ENCODE assay signal across 25 cellular contexts in genomic region chr6:96186516-96187195, GRCh38.
DNase-seq lines count a peak whose midpoint lies in the region; ATAC-seq, FAIRE-seq and TF ChIP-seq lines count a peak whose summit lies in the region.
"Had no signal": no experiment of that assay in that cellular context is flagged by ENCODE, and none has a peak within 500 bp of the region (broad histone marks: within the 10 kb centered on the region; RNA-seq: fewer than 3 reads in every experiment).

No MANE protein-coding gene starts in this region.

- no peak overlapping the region for H3K27ac ChIP-seq in H9 (ENCODE audit: insufficient read length, low read depth, low read length)
- H3K27ac ChIP-seq in H1 (ENCODE audit: low read depth, low read length), result no peak overlapping the region
- H3K27ac ChIP-seq: BLaER1, Peyer's patch, SK-N-MC had no signal

- H4K5ac ChIP-seq in H9 (ENCODE audit: insufficient read length, low read depth, low read length) (no peak overlapping the region), H1 (ENCODE audit: insufficient read length, low read depth, low read length) (no peak overlapping the region)

- no peak overlapping the region for H2AFZ ChIP-seq in H9 (ENCODE audit: low read length)
- no peak overlapping the region for H2AFZ ChIP-seq in H1 (ENCODE audit: low read length)

- no peak for TF ChIP-seq EP300 in H1 (IDR thresholded peaks at IDR 0.05; ENCODE audit: borderline replicate concordance in 1 of 2, low read depth in 2 of 2, low read length in 2 of 2)

- H3K9ac ChIP-seq in H9 (ENCODE audit: extremely low read depth, insufficient read length, low read length) (no peak overlapping the region), H1 (replicated peaks in 1 of 4; ENCODE audit: extremely low read depth in 1 of 4, low read depth in 3 of 4, low read length in 3 of 4) (no peak overlapping the region)
- H3K9ac ChIP-seq: BLaER1 had no signal

- H3K18ac ChIP-seq in H9 (ENCODE audit: insufficient read length, low read depth, low read length) (no peak overlapping the region), H1 (ENCODE audit: extremely low read depth, low read length) (no peak overlapping the region; the same call in 1 of the 2 replicates)

- intact Hi-C loops in Caco-2 (cut with micrococcal nuclease; ENCODE audit: unreplicated experiment), result no loop called here
- intact Hi-C loops in lower leg skin (cut with DNase I; ENCODE audit: low total_unique reads), result no loop called here

- H2BK120ac ChIP-seq in H9 (ENCODE audit: low read depth, low read length, poor library complexity, severe bottlenecking) (no peak overlapping the region), H1 (replicated peaks; ENCODE audit: low read depth, low read length) (peak overlapping the region; percentile 85)

- H3K4me1 Mint-ChIP-seq in Caco-2 (ENCODE audit: low read depth, unreplicated experiment) (peaks cover 25% of the 10 kb centered on the region), H9 (peaks cover 48 to 54% of the 10 kb centered on the region in 2 experiments), mesothelial cell of epicardium (peaks cover 17% of the 10 kb centered on the region)
- H3K4me1 Mint-ChIP-seq: CD4-positive, CD25-positive, alpha-beta regulatory T cell had no signal

- no peak for TF ChIP-seq RAD21 in H1 (IDR thresholded peaks at IDR 0.05 in 1 of 2, conservative IDR thresholded peaks at IDR 0.05 in 1 of 2; ENCODE audit: low read depth in 2 of 2, low read length in 2 of 2)

- WGBS in H9 (ENCODE audit: extremely low coverage, insufficient read length, low lambda C conversion rate), result no CpG with 5 or more reads among the region's 2 CpGs
- 39% methylated on average over 2 of the region's 2 CpGs; no CpG with 5 or more reads in 1 of the 2 experiments for WGBS in H1 (ENCODE audit: extremely low coverage in 1 of 2, insufficient coverage in 1 of 2, insufficient read length in 1 of 2, insufficient replicate concordance in 2 of 2, low coverage in 1 of 2, low lambda C conversion rate in 2 of 2, missing lambda C conversion rate in 1 of 2), 2 experiments
- WGBS in lower leg skin, 2 donors, result 11 to 18% methylated on average over 2 of the region's 2 CpGs

- no peaks in the 10 kb centered on the region for H3K9me3 ChIP-seq in Caco-2
- H3K9me3 ChIP-seq in H9 (ENCODE audit: control insufficient read depth, low read depth, low read length), result no peaks in the 10 kb centered on the region
- H3K9me3 ChIP-seq in H1 (ENCODE audit: insufficient read depth in 2 of 2, low read depth in 1 of 2, low read length in 1 of 2), result no peaks in the 10 kb centered on the region
- H3K9me3 ChIP-seq: BLaER1, Peyer's patch had no signal

- H3K23ac ChIP-seq in H9 (ENCODE audit: insufficient read length, low read depth, low read length) (no peak overlapping the region), H1 (ENCODE audit: insufficient read length) (no peak overlapping the region)

- H3K27ac Mint-ChIP-seq in Caco-2 (ENCODE audit: unreplicated experiment), result peak overlapping the region; percentile 72
- H3K27ac Mint-ChIP-seq in H9, result peak overlapping the region in 2 of 3 experiments; percentile 21 to 79; a peak in 4 of 7 replicates
- H3K27ac Mint-ChIP-seq in mesothelial cell of epicardium, result peak overlapping the region; percentile 72

- no peak overlapping the region for H2BK12ac ChIP-seq in H9 (ENCODE audit: insufficient read length, low read depth, low read length)
- peak overlapping the region; percentile 75; the same call in 1 of the 2 replicates for H2BK12ac ChIP-seq in H1 (ENCODE audit: low read depth, low read length)

- H4K20me1 ChIP-seq in H9 (ENCODE audit: control insufficient read depth, insufficient read depth, insufficient read length), result no peaks in the 10 kb centered on the region
- H4K20me1 ChIP-seq in H1 (replicated peaks in 1 of 2; ENCODE audit: control insufficient read depth in 1 of 2, insufficient read depth in 2 of 2, low read length in 2 of 2), result no peaks in the 10 kb centered on the region
- H4K20me1 ChIP-seq: BLaER1 had no signal

- no peak overlapping the region for H3K56ac ChIP-seq in H9 (ENCODE audit: insufficient read length, low read depth, low read length)
- H3K56ac ChIP-seq in H1 (replicated peaks; ENCODE audit: insufficient read length, low read depth, low read length), result no peak overlapping the region

- POLR2A ChIA-PET in Caco-2 (lab: Charles Lee), result no interaction called here
- POLR2A ChIA-PET in H1 (lab: Charles Lee; ENCODE audit: partially characterized antibody), result interaction anchor here (1.3 kb wide), 1 partner anchor 22 kb away, joined by 3 read pairs; no protein-coding TSS in a partner anchor

- no TSS peak for BruUV-seq in Caco-2 (replicated peaks; lab: Mats Ljungman, UMichigan)

- H3K79me2 ChIP-seq in H9 (ENCODE audit: insufficient read depth, low read length) (no peaks in the 10 kb centered on the region), H1 (ENCODE audit: control insufficient read depth in 1 of 2, insufficient read depth in 2 of 2, low read length in 2 of 2) (no peaks in the 10 kb centered on the region)

- H2BK15ac ChIP-seq in H9 (ENCODE audit: low read depth, low read length) (no peak overlapping the region), H1 (ENCODE audit: low read length) (0 out of 2 replicates have a peak overlapping the region, but pooled peaks have one; percentile 31)

- H3K27me3 Mint-ChIP-seq in Caco-2 (ENCODE audit: insufficient read depth, unreplicated experiment) (no peaks in the 10 kb centered on the region), H9 (ENCODE audit: low read depth) (no peaks in the 10 kb centered on the region; the same call in 1 of the 2 replicates), mesothelial cell of epicardium (ENCODE audit: low read depth) (no peaks in the 10 kb centered on the region)
- H3K27me3 Mint-ChIP-seq: CD4-positive, CD25-positive, alpha-beta regulatory T cell had no signal

- H3K4me3 Mint-ChIP-seq in Caco-2 (ENCODE audit: unreplicated experiment), result no peak overlapping the region
- no peak overlapping the region for H3K4me3 Mint-ChIP-seq in H9
- H3K4me3 Mint-ChIP-seq in mesothelial cell of epicardium, result no peak overlapping the region
- H3K4me3 Mint-ChIP-seq: CD4-positive, CD25-positive, alpha-beta regulatory T cell had no signal

- H4K91ac ChIP-seq in H9 (ENCODE audit: insufficient read length, low read depth, low read length), result no peak overlapping the region
- H4K91ac ChIP-seq in H1 (replicated peaks; ENCODE audit: insufficient read length, low read length), result no peak overlapping the region

- H3K36me3 ChIP-seq in Caco-2 (ENCODE audit: control insufficient read depth, insufficient read depth, low read length) (no peaks in the 10 kb centered on the region), H1 (ENCODE audit: control insufficient read depth in 2 of 4, insufficient read depth in 4 of 4, low read length in 3 of 4) (no peaks in the 10 kb centered on the region)
- H3K36me3 ChIP-seq: BLaER1, Peyer's patch had no signal

- H4K8ac ChIP-seq in H9 (replicated peaks; ENCODE audit: insufficient read length, low read depth, low read length), result no peak overlapping the region
- no peak overlapping the region for H4K8ac ChIP-seq in H1 (ENCODE audit: extremely low read depth, insufficient read depth, low read length)

- H2BK5ac ChIP-seq in H9 (ENCODE audit: insufficient read length, low read length), result no peak overlapping the region
- no peak overlapping the region for H2BK5ac ChIP-seq in H1 (ENCODE audit: low read depth, low read length)

- no peaks in the 10 kb centered on the region for H3K27me3 ChIP-seq in Caco-2 (replicated peaks; ENCODE audit: control insufficient read depth, insufficient read depth, low read length)
- H3K27me3 ChIP-seq in H9 (ENCODE audit: insufficient read depth, low read length), result no peaks in the 10 kb centered on the region
- H3K27me3 ChIP-seq in H1 (replicated peaks in 1 of 4; ENCODE audit: control insufficient read depth in 3 of 4, extremely low read depth in 1 of 4, insufficient read depth in 3 of 4, low read length in 3 of 4), result no peaks in the 10 kb centered on the region
- H3K27me3 ChIP-seq: BLaER1, Peyer's patch had no signal

- CTCF ChIA-PET in Caco-2 (lab: Charles Lee) (no interaction called here), H1 (lab: Charles Lee; ENCODE audit: partially characterized antibody) (no interaction called here)

- TF ChIP-seq CTCF in Caco-2 (IDR thresholded peaks at IDR 0.05; ENCODE audit: insufficient read depth in 1 of 2, low read depth in 1 of 2, low read length in 1 of 2, severe bottlenecking in 1 of 2, unreplicated experiment in 1 of 2) (no peak), H9 (conservative IDR thresholded peaks at IDR 0.05) (no peak), H1 (IDR thresholded peaks at IDR 0.05; ENCODE audit: control extremely low read depth in 1 of 3, insufficient read depth in 1 of 3, low read depth in 1 of 3, low read length in 3 of 3) (no peak), mesothelial cell of epicardium (IDR thresholded peaks at IDR 0.05; ENCODE audit: unreplicated experiment) (no peak), lower leg skin (IDR thresholded peaks at IDR 0.05) (no peak), omental fat pad (IDR thresholded peaks at IDR 0.05) (no peak)

- DNase-seq in Caco-2 (peak in 1 of 2 experiments; percentile 2), H9 (no peak), H1 (ENCODE audit: low read depth in 1 of 2, low spot score in 2 of 2) (no peak), mesothelial cell of epicardium (ENCODE audit: low spot score in 2 of 2, unreplicated experiment in 2 of 2) (no peak), lower leg skin (ENCODE audit: low spot score in 2 of 2) (no peak), A172 (ENCODE audit: low spot score) (no peak), omental fat pad (ENCODE audit: low spot score) (no peak)
- DNase-seq: CD4-positive, CD25-positive, alpha-beta regulatory T cell; DMS53; KBM-7; MV-4-11; NCI-H1105; NCI-H1436 treated with DMSO at 0.1 percent for 48 hours; NCI-H187 treated with DMSO at 0.1 percent for 48 hours; NCI-H2171 treated with DMSO at 0.1 percent for 48 hours; NCI-H345; NCI-H524 treated with DMSO at 0.1 percent for 48 hours; Peyer's patch; SIG-M5 had no signal

- TF ChIP-seq POLR2A in H1 (IDR thresholded peaks at IDR 0.05; ENCODE audit: control extremely low read depth in 1 of 2, low read depth in 2 of 2, low read length in 2 of 2), result no peak
- TF ChIP-seq POLR2A in lower leg skin (IDR thresholded peaks at IDR 0.05), result no peak

- H3T11ph ChIP-seq in H9 (ENCODE audit: low read length), result no peak overlapping the region

- no peak overlapping the region for H2AK5ac ChIP-seq in H9 (ENCODE audit: insufficient read length, low read length)
- no peak overlapping the region for H2AK5ac ChIP-seq in H1 (ENCODE audit: low read depth, low read length)

- H3K14ac ChIP-seq in H9 (ENCODE audit: insufficient read depth, low read length) (no peak overlapping the region), H1 (ENCODE audit: insufficient read length) (no peak overlapping the region)

- peaks cover 44% of the 10 kb centered on the region for H3K9me3 Mint-ChIP-seq in Caco-2 (ENCODE audit: unreplicated experiment)
- peaks cover 16 to 28% of the 10 kb centered on the region in 2 experiments; a peak in 4 of 5 replicates for H3K9me3 Mint-ChIP-seq in H9
- H3K9me3 Mint-ChIP-seq in mesothelial cell of epicardium, result peaks cover 40% of the 10 kb centered on the region

- H3K4me3 ChIP-seq in Caco-2 (ENCODE audit: low read depth, low read length) (no peak overlapping the region), H1 (ENCODE audit: extremely low read depth in 1 of 4, insufficient read depth in 2 of 4, low read depth in 3 of 4, low read length in 4 of 4) (no peak overlapping the region), lower leg skin (ENCODE audit: low read depth, poor library complexity, severe bottlenecking) (no peak overlapping the region)
- H3K4me3 ChIP-seq: BLaER1, Peyer's patch, SK-N-MC had no signal

- ATAC-seq in HG03354 (IDR thresholded peaks at IDR 0.05; ENCODE audit: poor library complexity, severe bottlenecking, unreplicated experiment) (no peak), omental fat pad (ENCODE audit: low FRiP score) (no peak)

- no peaks in the 10 kb centered on the region for H3K79me1 ChIP-seq in H9 (ENCODE audit: insufficient read depth, low read depth, low read length, poor library complexity, severe bottlenecking)
- no peaks in the 10 kb centered on the region for H3K79me1 ChIP-seq in H1 (ENCODE audit: low read depth, low read length)

- H3K36me3 Mint-ChIP-seq in Caco-2 (ENCODE audit: insufficient read depth, unreplicated experiment), result peaks cover 4% of the 10 kb centered on the region
- H3K36me3 Mint-ChIP-seq in H9 (ENCODE audit: insufficient read depth in 1 of 3, low read depth in 3 of 3), result peaks cover 6 to 49% (median 14%) of the 10 kb centered on the region in 3 experiments
- peaks cover 9% of the 10 kb centered on the region for H3K36me3 Mint-ChIP-seq in mesothelial cell of epicardium
- H3K36me3 Mint-ChIP-seq: CD4-positive, CD25-positive, alpha-beta regulatory T cell had no signal

- no peak overlapping the region for H3K4me2 ChIP-seq in H9 (ENCODE audit: insufficient read depth, insufficient read length, low read length)
- no peak overlapping the region for H3K4me2 ChIP-seq in H1 (ENCODE audit: insufficient read depth in 1 of 2, low read depth in 2 of 2, low read length in 2 of 2)
- H3K4me2 ChIP-seq: BLaER1 had no signal

- H3K4ac ChIP-seq in H9 (ENCODE audit: low read depth, low read length) (no peak overlapping the region), H1 (replicated peaks; ENCODE audit: insufficient read length, low read depth, low read length) (no peak overlapping the region)

- H3K4me1 ChIP-seq in Caco-2 (peaks cover 16% of the 10 kb centered on the region), H9 (ENCODE audit: insufficient read depth, low read length) (peaks cover 4% of the 10 kb centered on the region; the same call in 1 of the 2 replicates), H1 (replicated peaks in 1 of 4; ENCODE audit: control insufficient read depth in 3 of 4, insufficient read depth in 4 of 4, low read length in 3 of 4) (peaks cover 0 to 13% (median 4%) of the 10 kb centered on the region in 4 experiments; a peak in 4 of 7 replicates)
- H3K4me1 ChIP-seq: BLaER1, Peyer's patch had no signal

- no peak overlapping the region for H2BK20ac ChIP-seq in H9 (ENCODE audit: low read depth, low read length, poor library complexity, severe bottlenecking)
- 0 out of 2 replicates have a peak overlapping the region, but pooled peaks have one; percentile 23 for H2BK20ac ChIP-seq in H1 (ENCODE audit: low read length)

- no peaks in the 10 kb centered on the region for H3K23me2 ChIP-seq in H9 (ENCODE audit: insufficient read length, low read depth, low read length, poor library complexity, severe bottlenecking)
- H3K23me2 ChIP-seq in H1 (ENCODE audit: low read depth, low read length), result no peaks in the 10 kb centered on the region

- FAIRE-seq in H1 (lab: Jason Lieb, UNC), result no peak
- FAIRE-seq: A204.1, G401.6, H54 had no signal
